Comparison of ENCODE assay signal across 13 cellular contexts in the genomic region with DNA sequence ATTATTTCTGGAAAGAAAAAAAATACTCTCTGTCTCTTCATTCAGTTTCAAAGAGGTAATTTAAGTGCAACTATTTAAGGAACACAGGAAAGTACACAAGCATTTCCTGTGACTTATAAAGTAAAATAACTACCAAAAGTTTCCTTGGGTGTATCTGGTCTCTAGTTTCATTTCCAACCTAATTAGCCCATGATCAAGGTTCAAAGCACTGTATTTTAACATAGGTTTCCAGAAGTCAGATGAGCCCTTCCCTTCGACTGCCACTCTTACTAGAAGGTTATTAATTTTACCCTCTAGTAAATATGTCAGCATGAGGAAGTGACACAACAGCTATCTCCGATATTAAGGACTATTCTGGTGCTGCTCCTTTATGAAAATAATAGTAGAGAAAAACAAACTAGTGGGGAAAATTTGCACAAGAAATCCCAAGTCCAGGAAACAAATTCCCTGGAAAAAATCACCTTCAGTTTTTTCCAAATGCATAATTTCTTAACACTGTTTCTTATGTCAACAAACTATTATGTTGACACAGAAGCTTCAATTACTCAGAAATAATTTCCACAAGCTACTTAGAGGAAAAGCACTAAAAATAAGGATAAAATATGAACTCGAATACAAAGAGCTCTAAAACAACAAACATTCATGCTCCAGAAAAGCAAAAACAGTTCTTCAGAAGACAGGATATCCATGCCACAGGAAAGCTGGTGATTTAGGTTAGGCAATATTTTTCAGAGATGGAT. TPM values are rescaled to one million over a fixed set of nuclear protein-coding genes. Genes with fewer than 3 reads are reported as not detected.
DNase-seq lines count a peak whose midpoint lies in the region; ATAC-seq and TF ChIP-seq lines count a peak whose summit lies in the region.
"Had no signal": no experiment of that assay in that cellular context is flagged by ENCODE, and none has a peak within 500 bp of the region (broad histone marks: within the 10 kb centered on the region; RNA-seq: fewer than 3 reads in every experiment).

No MANE protein-coding gene starts in this region.

- H4K20me1 ChIP-seq in GM23248 (ENCODE audit: insufficient read depth): no peaks in the 10 kb centered on the region

- H3K9me2 ChIP-seq in GM23248 (ENCODE audit: insufficient read depth): no peaks in the 10 kb centered on the region

- intact Hi-C loops in prostate gland (cut with DNase I): no loop called here

- no peaks in the 10 kb centered on the region for H3K36me3 ChIP-seq in prostate gland
- H3K36me3 ChIP-seq in GM23248 (ENCODE audit: low read depth): peaks cover 54% of the 10 kb centered on the region
- peaks cover 13% of the 10 kb centered on the region for H3K36me3 ChIP-seq in WERI-Rb-1

- no peak for TF ChIP-seq CTCF in GM13977 (IDR thresholded peaks at IDR 0.05; ENCODE audit: extremely low read depth, insufficient read depth, missing control alignments)
- TF ChIP-seq CTCF in prostate gland (IDR thresholded peaks at IDR 0.05): no peak
- no peak for TF ChIP-seq CTCF in WERI-Rb-1 (IDR thresholded peaks at IDR 0.05; ENCODE audit: low read depth, low read length)

- in situ Hi-C loops in GM13977 (cut with MboI; ENCODE audit: low pct_unique_long_range_greater_than_20kb, low sequenced_read_pairs, unreplicated experiment): no loop called here
- in situ Hi-C loops in GM23248 (cut with MboI): no loop called here

- H3F3A ChIP-seq in GM23248 (ENCODE audit: insufficient read depth): no peaks in the 10 kb centered on the region

- 42% methylated on average over 3 of the region's 3 CpGs for WGBS in prostate gland
- WGBS in GM23248 (ENCODE audit: low coverage in 1 of 2, low lambda C conversion rate in 2 of 2, missing lambda C conversion rate in 2 of 2), 2 experiments: 66% methylated on average over 3 of the region's 3 CpGs

- H3K27ac ChIP-seq in prostate gland: peak overlapping the region in 1 of 2 donors; percentile 29
- no peak overlapping the region for H3K27ac ChIP-seq in GM23248
- no peak overlapping the region for H3K27ac ChIP-seq in WERI-Rb-1
- H3K27ac ChIP-seq: PC-9 had no signal

- no peak for TF ChIP-seq POLR2A in prostate gland (IDR thresholded peaks at IDR 0.05)

- no peaks in the 10 kb centered on the region for H3K79me2 ChIP-seq in GM23248 (ENCODE audit: insufficient read depth)

- no peaks in the 10 kb centered on the region for H3K27me3 ChIP-seq in prostate gland (replicated peaks; ENCODE audit: insufficient read depth)
- no peaks in the 10 kb centered on the region for H3K27me3 ChIP-seq in GM23248 (replicated peaks; ENCODE audit: insufficient read depth)
- H3K27me3 ChIP-seq in WERI-Rb-1 (ENCODE audit: insufficient read depth, low read depth, severe bottlenecking): no peaks in the 10 kb centered on the region

- H3K4me3 Mint-ChIP-seq in naive B cell: peak overlapping the region in 1 of 8 donors; percentile 48
- H3K4me3 Mint-ChIP-seq: activated naive CD4-positive, alpha-beta T cell treated with anti-CD3 and anti-CD28 coated beads for 36 hours had no signal

- H3K4me3 ChIP-seq in prostate gland: no peak overlapping the region
- no peak overlapping the region for H3K4me3 ChIP-seq in GM23248
- H3K4me3 ChIP-seq in WERI-Rb-1 (ENCODE audit: low read depth, low read length): no peak overlapping the region
- H3K4me3 ChIP-seq: PC-9 had no signal

- ATAC-seq in GM19468 (IDR thresholded peaks at IDR 0.05; ENCODE audit: extremely low read depth, unreplicated experiment) (peak; percentile 58), naive B cell (ENCODE audit: low read depth in 2 of 2) (no peak)

- no peaks in the 10 kb centered on the region for H3K4me1 ChIP-seq in prostate gland (replicated peaks)
- no peaks in the 10 kb centered on the region for H3K4me1 ChIP-seq in GM23248 (ENCODE audit: insufficient read depth)

- H3K9me3 Mint-ChIP-seq in naive B cell: no peaks in the 10 kb centered on the region
- H3K9me3 Mint-ChIP-seq: activated naive CD4-positive, alpha-beta T cell treated with anti-CD3 and anti-CD28 coated beads for 36 hours had no signal

- H3K36me3 Mint-ChIP-seq in naive B cell: peaks cover 12 to 38% of the 10 kb centered on the region in 2 donors

- peak overlapping the region in 5 of 6 donors; percentile 22 to 94 (median 57) for H3K27ac Mint-ChIP-seq in naive B cell
- H3K27ac Mint-ChIP-seq: activated naive CD4-positive, alpha-beta T cell treated with anti-CD3 and anti-CD28 coated beads for 36 hours had no signal

- no peak overlapping the region for H2AFZ ChIP-seq in GM23248
- H2AFZ ChIP-seq: PC-9 had no signal

- no peak overlapping the region for H3K9ac ChIP-seq in GM23248

- DNase-seq in GM13977 (ENCODE audit: low spot score): peak; percentile 18
- peak; percentile 23 to 48 for DNase-seq in NOMO-1 (lab: John Stamatoyannopoulos, UW; ENCODE audit: unreplicated experiment in 2 of 2)
- no peak for DNase-seq in naive B cell
- no peak for DNase-seq in prostate gland (ENCODE audit: low spot score)
- DNase-seq in GM23248: no peak
- DNase-seq in 8988T: no peak
- DNase-seq in WERI-Rb-1: no peak
- DNase-seq: activated naive CD4-positive, alpha-beta T cell treated with anti-CD3 and anti-CD28 coated beads for 36 hours; DMS79 treated with DMSO at 0.1 percent for 48 hours; effector memory CD4-positive, alpha-beta T cell; NCI-H1105 treated with DMSO at 0.1 percent for 48 hours; PC-9 had no signal

- H3K9me3 ChIP-seq in prostate gland (no peaks in the 10 kb centered on the region), GM23248 (ENCODE audit: low read depth) (no peaks in the 10 kb centered on the region), WERI-Rb-1 (ENCODE audit: severe bottlenecking) (no peaks in the 10 kb centered on the region)

- no peaks in the 10 kb centered on the region for H3K27me3 Mint-ChIP-seq in naive B cell

- H3K4me2 ChIP-seq in GM23248 (ENCODE audit: unreplicated experiment): no peak overlapping the region
- H3K4me2 ChIP-seq: PC-9 had no signal

- peaks cover 9 to 15% (median 9%) of the 10 kb centered on the region in 3 donors for H3K4me1 Mint-ChIP-seq in naive B cell

RNA-seq across cellular contexts. Expression of gene CCPG1, which starts 35.3 kb away (rescaled TPM):
- polyA plus RNA-seq in naive B cell (ENCODE audit: low read depth in 6 of 6) (10 to 100 TPM; 21.1 to 44.1 (median 29.9) TPM), GM23248 (2016; fragmentation: Nextera tagmentation; extraction: Ambion mirVana) (202 and 203 TPM in 2 replicates)
- 10 to 100 TPM; 23.4 to 78.2 TPM for total RNA-seq in prostate gland
- total RNA-seq in GM23248 (2014; rRNA removed; shearing (Covaris generic)): 147 and 169 TPM in 2 replicates

RNA-seq across cellular contexts. Expression of gene PIERCE2, which starts 35.4 kb away (rescaled TPM):
- 1 to 10 TPM; 1.8 to 4.6 (median 2.6) TPM for polyA plus RNA-seq in naive B cell (ENCODE audit: low read depth in 6 of 6)
- total RNA-seq in prostate gland: 1 to 10 TPM; 4.0 to 4.6 TPM
- total RNA-seq in GM23248 (2014; rRNA removed; shearing (Covaris generic)): 0.54 and 1.4 TPM in 2 replicates
- 6.6 and 7.3 TPM in 2 replicates for polyA plus RNA-seq in GM23248 (2016; fragmentation: Nextera tagmentation; extraction: Ambion mirVana)

RNA-seq across cellular contexts. Expression of gene PIGB, which starts 53.8 kb away (rescaled TPM):
- 10 to 100 TPM; 17.0 to 27.2 (median 24.1) TPM for polyA plus RNA-seq in naive B cell (ENCODE audit: low read depth in 6 of 6)
- 10 to 100 TPM; 13.0 to 15.3 TPM for total RNA-seq in prostate gland
- 10.4 and 10.6 TPM in 2 replicates for total RNA-seq in GM23248 (2014; rRNA removed; shearing (Covaris generic))
- polyA plus RNA-seq in GM23248 (2016; fragmentation: Nextera tagmentation; extraction: Ambion mirVana): 17.2 and 18.3 TPM in 2 replicates

RNA-seq across cellular contexts. Expression of gene PIGBOS1, which starts 53.9 kb away (rescaled TPM):
- 10 to 100 TPM; 27.5 to 61.5 (median 39.0) TPM for polyA plus RNA-seq in naive B cell (ENCODE audit: low read depth in 6 of 6)
- total RNA-seq in prostate gland: 10 to 100 TPM; 15.5 to 34.1 TPM
- total RNA-seq in GM23248 (2014; rRNA removed; shearing (Covaris generic)): 13.4 and 30.2 TPM in 2 replicates
- 14.5 and 16.8 TPM in 2 replicates for polyA plus RNA-seq in GM23248 (2016; fragmentation: Nextera tagmentation; extraction: Ambion mirVana)

Comparison
In these comparisons a context has a peak if more than half of its experiments do, and no peak if none do; other contexts are left out.
1. DNase-seq: peak in GM13977 (single experiment) and NOMO-1 (2 of 2); none in naive B cell (single experiment), prostate gland (single experiment), GM23248 (single experiment), 8988T (single experiment) and WERI-Rb-1 (single experiment).